8 cellular contexts compared by ENCODE assay signal in the genomic region with DNA sequence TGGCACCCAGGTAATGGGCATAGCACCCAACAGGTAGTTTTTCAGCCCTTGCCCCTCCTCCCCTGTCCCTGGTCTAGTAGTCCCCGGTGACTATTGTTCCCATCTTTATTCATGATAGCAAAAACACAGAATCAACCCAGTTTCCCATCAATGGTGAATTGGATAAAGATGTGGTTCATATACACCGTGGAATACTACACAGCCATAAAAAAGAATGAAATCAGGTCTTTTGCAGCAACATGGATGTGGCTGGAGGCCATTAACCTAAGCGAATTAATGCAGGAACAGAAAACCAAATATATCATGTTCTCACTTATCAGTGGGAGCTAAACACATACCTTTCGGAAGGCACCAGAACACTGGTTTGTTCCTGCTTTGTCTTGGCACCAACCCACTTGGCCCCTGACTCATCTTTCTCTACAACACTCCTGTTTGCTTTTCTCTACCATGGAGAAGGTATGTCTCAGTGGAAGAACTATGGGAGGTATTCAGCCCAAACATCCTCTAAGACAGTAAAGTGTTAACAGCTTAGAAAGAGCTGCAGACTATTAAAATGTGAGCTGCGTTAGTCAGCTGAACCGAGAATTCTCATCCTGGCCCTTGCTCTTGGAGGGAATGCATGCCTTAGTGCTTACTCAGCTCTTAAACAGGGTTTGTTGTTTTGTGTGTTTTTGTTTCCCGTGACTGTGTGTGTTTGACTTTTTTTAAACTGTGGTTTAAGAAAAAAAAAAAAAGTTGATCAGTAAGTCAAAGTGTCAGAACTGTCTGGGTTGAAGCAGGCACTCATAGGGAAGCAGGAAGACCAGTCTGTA.
DNase-seq lines count a peak whose midpoint lies in the region; ATAC-seq and TF ChIP-seq lines count a peak whose summit lies in the region.

No MANE protein-coding gene starts in this region.

- peak; percentile 64 for ATAC-seq in activated T-helper 17 cell treated with anti-CD3 and anti-CD28 coated beads, Interleukin-2, amount 50 U/mL, for 72 hours (replicated peaks)
- ATAC-seq in Right ventricle myocardium superior (ENCODE audit: poor library complexity), result peak; percentile 60
- ATAC-seq in HG02970 (IDR thresholded peaks at IDR 0.05; ENCODE audit: low FRiP score, unreplicated experiment), result no peak

- no peaks in the 10 kb centered on the region for H3K27me3 Mint-ChIP-seq in activated T-helper 17 cell treated with anti-CD3 and anti-CD28 coated beads, Interleukin-2, amount 50 U/mL, for 72 hours

- DNase-seq in AG09319 (ENCODE audit: extremely low read depth, low read depth), result peak; percentile 88
- peak; percentile 84 for DNase-seq in HPDE6-E6E7 (ENCODE audit: extremely low spot score)
- DNase-seq in Right ventricle myocardium superior, result no peak
- peak; percentile 66 for DNase-seq in pons (ENCODE audit: low spot score)
- DNase-seq in stimulated activated CD4-positive, alpha-beta T cell treated with anti-CD3 and anti-CD28 coated beads, Interleukin-4, amount 100 ng/mL, for 24 hours, result no peak
- DNase-seq in NCI-H1092 (lab: John Stamatoyannopoulos, UW), result no peak

- no peaks in the 10 kb centered on the region for H3K9me3 Mint-ChIP-seq in activated T-helper 17 cell treated with anti-CD3 and anti-CD28 coated beads, Interleukin-2, amount 50 U/mL, for 72 hours

- H3K27ac Mint-ChIP-seq in activated T-helper 17 cell treated with anti-CD3 and anti-CD28 coated beads, Interleukin-2, amount 50 U/mL, for 72 hours, result peak overlapping the region; percentile 92

- H3K4me1 Mint-ChIP-seq in activated T-helper 17 cell treated with anti-CD3 and anti-CD28 coated beads, Interleukin-2, amount 50 U/mL, for 72 hours, result peaks cover 28% of the 10 kb centered on the region

- intact Hi-C loops in Right ventricle myocardium superior (cut with DNase I), result no loop called here

- peak overlapping the region; percentile 83 for H3K4me3 Mint-ChIP-seq in activated T-helper 17 cell treated with anti-CD3 and anti-CD28 coated beads, Interleukin-2, amount 50 U/mL, for 72 hours

- TF ChIP-seq CTCF in AG09319 (IDR thresholded peaks at IDR 0.05; ENCODE audit: low read depth, low read length), result no peak

- peaks cover 6% of the 10 kb centered on the region for H3K36me3 Mint-ChIP-seq in activated T-helper 17 cell treated with anti-CD3 and anti-CD28 coated beads, Interleukin-2, amount 50 U/mL, for 72 hours (ENCODE audit: low read depth)

Comparison
In these comparisons a context has a peak if more than half of its experiments do, and no peak if none do; other contexts are left out.
1. DNase-seq: peak in AG09319 (single experiment), HPDE6-E6E7 (single experiment) and pons (single experiment); none in Right ventricle myocardium superior (single experiment), stimulated activated CD4-positive, alpha-beta T cell treated with anti-CD3 and anti-CD28 coated beads, Interleukin-4, amount 100 ng/mL, for 24 hours (single experiment) and NCI-H1092 (single experiment).